1 cellular context compared by ENCODE assay signal in the genomic region with DNA sequence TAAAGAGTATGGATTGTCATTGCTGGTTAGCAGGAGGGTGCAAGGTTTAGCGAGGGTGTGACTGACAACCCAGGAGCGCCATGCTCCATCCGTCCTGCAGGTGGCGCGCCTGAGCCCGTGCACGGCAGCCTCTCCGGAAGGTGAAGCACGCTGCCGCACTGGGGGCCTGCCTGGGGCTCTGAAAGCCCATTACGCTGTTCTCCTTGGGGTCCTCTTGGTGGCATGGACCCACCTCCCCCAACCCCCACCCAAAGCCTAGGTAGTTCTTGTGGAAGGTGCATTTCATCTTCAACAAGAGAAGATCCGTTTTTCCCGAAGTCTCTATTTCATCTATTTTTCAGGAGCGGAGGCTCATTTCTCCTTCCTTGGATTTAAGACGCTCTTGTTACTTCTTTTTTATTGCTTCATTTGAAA.
TF ChIP-seq lines count a peak whose summit lies in the region.

No MANE protein-coding gene starts in this region.

TF ChIP-seq in HepG2, 621 proteins besides CTCF, POLR2A, EP300 and RAD21 (continued from another document):
- TF ChIP-seq, protein P1, sequence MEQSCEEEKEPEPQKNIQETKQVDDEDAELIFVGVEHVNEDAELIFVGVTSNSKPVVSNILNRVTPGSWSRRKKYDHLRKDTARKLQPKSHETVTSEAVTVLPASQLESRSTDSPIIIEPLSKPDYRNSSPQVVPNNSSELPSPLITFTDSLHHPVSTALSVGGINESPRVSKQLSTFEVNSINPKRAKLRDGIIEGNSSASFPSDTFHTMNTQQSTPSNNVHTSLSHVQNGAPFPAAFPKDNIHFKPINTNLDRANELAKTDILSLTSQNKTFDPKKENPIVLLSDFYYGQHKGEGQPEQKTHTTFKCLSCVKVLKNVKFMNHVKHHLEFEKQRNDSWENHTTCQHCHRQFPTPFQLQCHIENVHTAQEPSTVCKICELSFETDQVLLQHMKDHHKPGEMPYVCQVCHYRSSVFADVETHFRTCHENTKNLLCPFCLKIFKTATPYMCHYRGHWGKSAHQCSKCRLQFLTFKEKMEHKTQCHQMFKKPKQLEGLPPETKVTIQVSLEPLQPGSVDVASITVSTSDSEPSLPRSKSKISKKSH (CRISPR knock-in tag; IDR thresholded peaks at IDR 0.05; ENCODE audit: borderline replicate concordance) = peak; percentile 76; the same call in 1 of the 2 replicates
- TF ChIP-seq ZFP41 (CRISPR knock-in tag; IDR thresholded peaks at IDR 0.05; ENCODE audit: borderline replicate concordance) (no peak), KLF12 (CRISPR knock-in tag; IDR thresholded peaks at IDR 0.05; ENCODE audit: borderline replicate concordance) (0 out of 2 replicates have a peak, but pooled peaks have one; percentile 42), HNRNPLL (IDR thresholded peaks at IDR 0.05; ENCODE audit: low read depth, low read length, poor library complexity, severe bottlenecking) (peak; percentile 47), ZNF768 (CRISPR knock-in tag; IDR thresholded peaks at IDR 0.05) (peak; percentile 46; the same call in 1 of the 2 replicates), HDAC2 (CRISPR knock-in tag; IDR thresholded peaks at IDR 0.05) (no peak), DPF2 (CRISPR knock-in tag; IDR thresholded peaks at IDR 0.05; ENCODE audit: borderline replicate concordance, low read depth) (no peak), NPAS2 (CRISPR knock-in tag; IDR thresholded peaks at IDR 0.05; ENCODE audit: borderline replicate concordance) (no peak), KDM5B (CRISPR knock-in tag; IDR thresholded peaks at IDR 0.05; ENCODE audit: borderline replicate concordance) (peak; percentile 52; the same call in 1 of the 2 replicates), ZNF747 (CRISPR knock-in tag; IDR thresholded peaks at IDR 0.05; ENCODE audit: borderline replicate concordance) (no peak), NRL (CRISPR knock-in tag; IDR thresholded peaks at IDR 0.05; ENCODE audit: borderline replicate concordance) (0 out of 2 replicates have a peak, but pooled peaks have one; percentile 20), GATAD2A (CRISPR knock-in tag; IDR thresholded peaks at IDR 0.05) (no peak), ZNF331 (CRISPR knock-in tag; IDR thresholded peaks at IDR 0.05) (0 out of 2 replicates have a peak, but pooled peaks have one; percentile 15), MYC (CRISPR knock-in tag; IDR thresholded peaks at IDR 0.05; ENCODE audit: borderline replicate concordance) (peak; percentile 74; the same call in 1 of the 2 replicates), ZNF737 (CRISPR knock-in tag; IDR thresholded peaks at IDR 0.05; ENCODE audit: borderline replicate concordance) (no peak)
- TF ChIP-seq, protein P2, sequence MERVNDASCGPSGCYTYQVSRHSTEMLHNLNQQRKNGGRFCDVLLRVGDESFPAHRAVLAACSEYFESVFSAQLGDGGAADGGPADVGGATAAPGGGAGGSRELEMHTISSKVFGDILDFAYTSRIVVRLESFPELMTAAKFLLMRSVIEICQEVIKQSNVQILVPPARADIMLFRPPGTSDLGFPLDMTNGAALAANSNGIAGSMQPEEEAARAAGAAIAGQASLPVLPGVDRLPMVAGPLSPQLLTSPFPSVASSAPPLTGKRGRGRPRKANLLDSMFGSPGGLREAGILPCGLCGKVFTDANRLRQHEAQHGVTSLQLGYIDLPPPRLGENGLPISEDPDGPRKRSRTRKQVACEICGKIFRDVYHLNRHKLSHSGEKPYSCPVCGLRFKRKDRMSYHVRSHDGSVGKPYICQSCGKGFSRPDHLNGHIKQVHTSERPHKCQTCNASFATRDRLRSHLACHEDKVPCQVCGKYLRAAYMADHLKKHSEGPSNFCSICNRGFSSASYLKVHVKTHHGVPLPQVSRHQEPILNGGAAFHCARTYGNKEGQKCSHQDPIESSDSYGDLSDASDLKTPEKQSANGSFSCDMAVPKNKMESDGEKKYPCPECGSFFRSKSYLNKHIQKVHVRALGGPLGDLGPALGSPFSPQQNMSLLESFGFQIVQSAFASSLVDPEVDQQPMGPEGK (CRISPR knock-in tag; IDR thresholded peaks at IDR 0.05) = peak; percentile 53; the same call in 1 of the 2 replicates
- TF ChIP-seq, protein P3, sequence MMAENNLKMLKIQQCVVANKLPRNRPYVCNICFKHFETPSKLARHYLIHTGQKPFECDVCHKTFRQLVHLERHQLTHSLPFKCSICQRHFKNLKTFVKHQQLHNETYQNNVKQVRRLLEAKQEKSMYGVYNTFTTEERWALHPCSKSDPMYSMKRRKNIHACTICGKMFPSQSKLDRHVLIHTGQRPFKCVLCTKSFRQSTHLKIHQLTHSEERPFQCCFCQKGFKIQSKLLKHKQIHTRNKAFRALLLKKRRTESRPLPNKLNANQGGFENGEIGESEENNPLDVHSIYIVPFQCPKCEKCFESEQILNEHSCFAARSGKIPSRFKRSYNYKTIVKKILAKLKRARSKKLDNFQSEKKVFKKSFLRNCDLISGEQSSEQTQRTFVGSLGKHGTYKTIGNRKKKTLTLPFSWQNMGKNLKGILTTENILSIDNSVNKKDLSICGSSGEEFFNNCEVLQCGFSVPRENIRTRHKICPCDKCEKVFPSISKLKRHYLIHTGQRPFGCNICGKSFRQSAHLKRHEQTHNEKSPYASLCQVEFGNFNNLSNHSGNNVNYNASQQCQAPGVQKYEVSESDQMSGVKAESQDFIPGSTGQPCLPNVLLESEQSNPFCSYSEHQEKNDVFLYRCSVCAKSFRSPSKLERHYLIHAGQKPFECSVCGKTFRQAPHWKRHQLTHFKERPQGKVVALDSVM (CRISPR knock-in tag; IDR thresholded peaks at IDR 0.05) = no peak
- TF ChIP-seq, protein P4, sequence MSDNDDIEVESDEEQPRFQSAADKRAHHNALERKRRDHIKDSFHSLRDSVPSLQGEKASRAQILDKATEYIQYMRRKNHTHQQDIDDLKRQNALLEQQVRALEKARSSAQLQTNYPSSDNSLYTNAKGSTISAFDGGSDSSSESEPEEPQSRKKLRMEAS (IDR thresholded peaks at IDR 0.05) = peak; percentile 41; the same call in 1 of the 2 replicates
- TF ChIP-seq, protein P5, sequence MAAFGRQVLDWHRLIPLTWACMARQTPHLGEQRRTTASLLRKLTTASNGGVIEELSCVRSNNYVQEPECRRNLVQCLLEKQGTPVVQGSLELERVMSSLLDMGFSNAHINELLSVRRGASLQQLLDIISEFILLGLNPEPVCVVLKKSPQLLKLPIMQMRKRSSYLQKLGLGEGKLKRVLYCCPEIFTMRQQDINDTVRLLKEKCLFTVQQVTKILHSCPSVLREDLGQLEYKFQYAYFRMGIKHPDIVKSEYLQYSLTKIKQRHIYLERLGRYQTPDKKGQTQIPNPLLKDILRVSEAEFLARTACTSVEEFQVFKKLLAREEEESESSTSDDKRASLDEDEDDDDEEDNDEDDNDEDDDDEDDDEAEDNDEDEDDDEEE (CRISPR knock-in tag; IDR thresholded peaks at IDR 0.05) = 0 out of 2 replicates have a peak, but pooled peaks have one; percentile 37
- TF ChIP-seq, protein P6, sequence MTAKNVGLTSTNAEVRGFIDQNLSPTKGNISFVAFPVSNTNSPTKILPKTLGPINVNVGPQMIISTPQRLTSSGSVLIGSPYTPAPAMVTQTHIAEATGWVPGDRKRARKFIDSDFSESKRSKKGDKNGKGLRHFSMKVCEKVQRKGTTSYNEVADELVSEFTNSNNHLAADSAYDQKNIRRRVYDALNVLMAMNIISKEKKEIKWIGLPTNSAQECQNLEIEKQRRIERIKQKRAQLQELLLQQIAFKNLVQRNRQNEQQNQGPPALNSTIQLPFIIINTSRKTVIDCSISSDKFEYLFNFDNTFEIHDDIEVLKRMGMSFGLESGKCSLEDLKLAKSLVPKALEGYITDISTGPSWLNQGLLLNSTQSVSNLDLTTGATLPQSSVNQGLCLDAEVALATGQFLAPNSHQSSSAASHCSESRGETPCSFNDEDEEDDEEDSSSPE (CRISPR knock-in tag; IDR thresholded peaks at IDR 0.05) = 0 out of 2 replicates have a peak, but pooled peaks have one; percentile 18
